In the genomic region with DNA sequence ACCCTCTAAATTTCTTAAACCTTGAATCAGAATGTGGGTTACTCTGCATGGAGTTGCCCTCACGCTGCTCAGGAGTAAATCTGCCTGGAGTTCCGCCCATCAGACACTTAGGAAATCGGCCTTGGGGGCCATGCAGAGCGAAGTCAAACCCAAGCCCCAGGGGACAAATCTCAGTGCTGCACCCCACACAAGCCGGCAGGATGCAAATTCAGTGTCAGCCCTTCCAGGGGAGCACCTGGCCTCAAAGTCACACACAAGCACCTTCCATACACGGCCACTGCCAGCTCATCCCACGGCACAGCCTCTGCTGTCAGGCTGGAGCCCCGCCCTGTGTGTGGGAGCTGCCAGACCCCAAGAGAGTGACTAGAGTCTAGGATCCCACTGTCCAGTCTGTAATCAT, we compare ENCODE assay signal across 19 cellular contexts. TPM values are rescaled to one million over a fixed set of nuclear protein-coding genes. Genes with fewer than 3 reads are reported as not detected.
DNase-seq lines count a peak whose midpoint lies in the region; ATAC-seq and TF ChIP-seq lines count a peak whose summit lies in the region.
"Had no signal": no experiment of that assay in that cellular context is flagged by ENCODE, and none has a peak within 500 bp of the region (broad histone marks: within the 10 kb centered on the region; RNA-seq: fewer than 3 reads in every experiment).

No MANE protein-coding gene starts in this region.

- H3K36me3 Mint-ChIP-seq in H9 (ENCODE audit: insufficient read depth in 1 of 3, low read depth in 3 of 3), result peaks cover 0 to 14% (median 7%) of the 10 kb centered on the region in 3 experiments; a peak in 6 of 7 replicates
- H3K36me3 Mint-ChIP-seq in activated CD4-positive, alpha-beta memory T cell treated with anti-CD3 and anti-CD28 coated beads, Interleukin-2, amount 10 ng/mL, durations not matched to agents 7 days and 5 days (ENCODE audit: low read depth), result no peaks in the 10 kb centered on the region
- H3K36me3 Mint-ChIP-seq: CD4-positive, CD25-positive, alpha-beta regulatory T cell had no signal

- no peak overlapping the region for H3K4me3 Mint-ChIP-seq in H9
- H3K4me3 Mint-ChIP-seq in activated CD4-positive, alpha-beta memory T cell treated with anti-CD3 and anti-CD28 coated beads, Interleukin-2, amount 10 ng/mL, durations not matched to agents 7 days and 5 days, result no peak overlapping the region
- H3K4me3 Mint-ChIP-seq: CD4-positive, CD25-positive, alpha-beta regulatory T cell; HFFc6; IgD-negative memory B cell had no signal

- CTCF ChIA-PET in activated CD4-positive, alpha-beta memory T cell treated with anti-CD3 and anti-CD28 coated beads, Interleukin-2, amount 10 ng/mL, durations not matched to agents 7 days and 5 days (lab: Charles Lee), result no interaction called here

- H4K20me1 ChIP-seq in H9 (ENCODE audit: control insufficient read depth, insufficient read depth, insufficient read length) (no peaks in the 10 kb centered on the region), hepatocyte (ENCODE audit: insufficient read depth, poor library complexity, severe bottlenecking) (no peaks in the 10 kb centered on the region)

- H2BK5ac ChIP-seq in H9 (ENCODE audit: insufficient read length, low read length), result no peak overlapping the region
- no peak overlapping the region for H2BK5ac ChIP-seq in trophoblast cell (ENCODE audit: low read depth, low read length, poor library complexity)

- H4K8ac ChIP-seq in H9 (replicated peaks; ENCODE audit: insufficient read length, low read depth, low read length), result no peak overlapping the region
- no peak overlapping the region for H4K8ac ChIP-seq in trophoblast cell (ENCODE audit: low read depth, low read length)

- no peaks in the 10 kb centered on the region for H3K9me2 ChIP-seq in hepatocyte (replicated peaks; ENCODE audit: insufficient read depth)

- no peak overlapping the region for H4K91ac ChIP-seq in H9 (ENCODE audit: insufficient read length, low read depth, low read length)
- H4K91ac ChIP-seq in trophoblast cell (ENCODE audit: low read depth, low read length), result no peak overlapping the region

- H3T11ph ChIP-seq in H9 (ENCODE audit: low read length), result no peak overlapping the region

- POLR2A ChIA-PET in activated CD4-positive, alpha-beta memory T cell treated with anti-CD3 and anti-CD28 coated beads, Interleukin-2, amount 10 ng/mL, durations not matched to agents 7 days and 5 days (lab: Charles Lee), result no interaction called here

- H3K4me3 ChIP-seq in hepatocyte (no peak overlapping the region), trophoblast cell (ENCODE audit: low read depth, low read length) (no peak overlapping the region), body of pancreas (no peak overlapping the region)
- H3K4me3 ChIP-seq: GM23248 had no signal

- no peak overlapping the region for H2AK5ac ChIP-seq in H9 (ENCODE audit: insufficient read length, low read length)
- no peak overlapping the region for H2AK5ac ChIP-seq in trophoblast cell (ENCODE audit: low read length)

- no peak overlapping the region for H4K5ac ChIP-seq in H9 (ENCODE audit: insufficient read length, low read depth, low read length)

- H3K23ac ChIP-seq in H9 (ENCODE audit: insufficient read length, low read depth, low read length), result no peak overlapping the region
- H3K23ac ChIP-seq in trophoblast cell (ENCODE audit: low read length), result no peak overlapping the region

- H3K9ac ChIP-seq in H9 (ENCODE audit: extremely low read depth, insufficient read length, low read length) (no peak overlapping the region), trophoblast cell (ENCODE audit: low read length) (no peak overlapping the region)
- H3K9ac ChIP-seq: GM23248 had no signal

- no peak overlapping the region for H3K4ac ChIP-seq in H9 (ENCODE audit: low read depth, low read length)
- H3K4ac ChIP-seq in trophoblast cell (ENCODE audit: low read depth, low read length), result no peak overlapping the region

- H3K79me1 ChIP-seq in H9 (ENCODE audit: insufficient read depth, low read depth, low read length, poor library complexity, severe bottlenecking) (no peaks in the 10 kb centered on the region), trophoblast cell (ENCODE audit: low read length) (no peaks in the 10 kb centered on the region)

- H2BK120ac ChIP-seq in H9 (ENCODE audit: low read depth, low read length, poor library complexity, severe bottlenecking), result no peak overlapping the region
- H2BK120ac ChIP-seq in trophoblast cell (ENCODE audit: insufficient read depth, low read length, poor library complexity), result no peak overlapping the region

- no peak overlapping the region for H2BK20ac ChIP-seq in H9 (ENCODE audit: low read depth, low read length, poor library complexity, severe bottlenecking)

- H3K56ac ChIP-seq in H9 (ENCODE audit: insufficient read length, low read depth, low read length), result no peak overlapping the region

- H3K27me3 Mint-ChIP-seq in H9 (ENCODE audit: low read depth), result peaks cover 47% of the 10 kb centered on the region
- H3K27me3 Mint-ChIP-seq in activated CD4-positive, alpha-beta memory T cell treated with anti-CD3 and anti-CD28 coated beads, Interleukin-2, amount 10 ng/mL, durations not matched to agents 7 days and 5 days, result peaks cover 13% of the 10 kb centered on the region

- WGBS in H9 (ENCODE audit: extremely low coverage, insufficient read length, low lambda C conversion rate), result no CpG with 5 or more reads among the region's 8 CpGs
- 83% methylated on average over 8 of the region's 8 CpGs for WGBS in hepatocyte (ENCODE audit: low lambda C conversion rate, missing lambda C conversion rate)
- no CpG with 5 or more reads among the region's 8 CpGs for WGBS in trophoblast cell (ENCODE audit: extremely low coverage, insufficient coverage, insufficient read length)
- WGBS in body of pancreas, 2 donors, result 82 to 92% methylated on average over 5 to 8 of the region's 8 CpGs

- H3K4me1 ChIP-seq in H9 (ENCODE audit: insufficient read depth, low read length), result no peaks in the 10 kb centered on the region
- peaks cover 6% of the 10 kb centered on the region for H3K4me1 ChIP-seq in hepatocyte (ENCODE audit: insufficient read depth)
- no peaks in the 10 kb centered on the region for H3K4me1 ChIP-seq in trophoblast cell (ENCODE audit: control insufficient read depth in 1 of 2, insufficient read depth in 2 of 2, low read length in 2 of 2)
- H3K4me1 ChIP-seq in body of pancreas, result peaks cover 22% of the 10 kb centered on the region
- H3K4me1 ChIP-seq: BE2C had no signal

- no peak for ATAC-seq in GM21529 (IDR thresholded peaks at IDR 0.05; ENCODE audit: unreplicated experiment)
- no peak for ATAC-seq in body of pancreas

- DNase-seq in D341Med (ENCODE audit: low spot score) (peak; percentile 17), H9 (peak; percentile 16), hepatocyte (ENCODE audit: low spot score) (peak; percentile 2), trophoblast cell (no peak), NOMO-1 treated with DMSO at 0.1 percent for 48 hours (lab: John Stamatoyannopoulos, UW; ENCODE audit: unreplicated experiment) (no peak), body of pancreas (no peak)
- DNase-seq in activated CD4-positive, alpha-beta memory T cell treated with anti-CD3 and anti-CD28 coated beads, Interleukin-2, amount 10 ng/mL, durations not matched to agents 7 days and 5 days, result no peak
- DNase-seq: ACHN; BE2C; C1 segment of cervical spinal cord; CD4-positive, CD25-positive, alpha-beta regulatory T cell; CD8-positive, alpha-beta memory T cell; COR-L47; GM23248; HCEC 1CT; HFFc6 had no signal

- no peak overlapping the region for H2AFZ ChIP-seq in H9 (ENCODE audit: low read length)
- no peak overlapping the region for H2AFZ ChIP-seq in hepatocyte
- H2AFZ ChIP-seq in trophoblast cell (ENCODE audit: insufficient read depth, low read length, poor library complexity), result no peak overlapping the region
- H2AFZ ChIP-seq: GM23248 had no signal

- H3K14ac ChIP-seq in H9 (ENCODE audit: insufficient read depth, low read length), result peak overlapping the region; percentile 72; the same call in 1 of the 2 replicates
- H3K14ac ChIP-seq in trophoblast cell (ENCODE audit: low read length), result no peak overlapping the region

- H4K12ac ChIP-seq in trophoblast cell (ENCODE audit: low read depth, low read length), result peak overlapping the region; percentile 28

- no peak for TF ChIP-seq POLR2A in body of pancreas (IDR thresholded peaks at IDR 0.05)

- TF ChIP-seq CTCF in H9 (conservative IDR thresholded peaks at IDR 0.05) (no peak), hepatocyte (IDR thresholded peaks at IDR 0.05; ENCODE audit: poor library complexity) (no peak), body of pancreas (IDR thresholded peaks at IDR 0.05) (no peak)

- H3K27me3 ChIP-seq in H9 (ENCODE audit: insufficient read depth, low read length), result no peaks in the 10 kb centered on the region
- H3K27me3 ChIP-seq in hepatocyte, result no peaks in the 10 kb centered on the region
- H3K27me3 ChIP-seq in trophoblast cell (ENCODE audit: insufficient read depth, low read length), result no peaks in the 10 kb centered on the region
- no peaks in the 10 kb centered on the region for H3K27me3 ChIP-seq in body of pancreas

- H3K4me1 Mint-ChIP-seq in H9, result peaks cover 3 to 4% of the 10 kb centered on the region in 2 experiments; a peak in 2 of 4 replicates
- no peaks in the 10 kb centered on the region for H3K4me1 Mint-ChIP-seq in activated CD4-positive, alpha-beta memory T cell treated with anti-CD3 and anti-CD28 coated beads, Interleukin-2, amount 10 ng/mL, durations not matched to agents 7 days and 5 days
- H3K4me1 Mint-ChIP-seq: CD4-positive, CD25-positive, alpha-beta regulatory T cell had no signal

- peaks cover 20 to 23% of the 10 kb centered on the region in 2 experiments for H3K9me3 Mint-ChIP-seq in H9
- H3K9me3 Mint-ChIP-seq in activated CD4-positive, alpha-beta memory T cell treated with anti-CD3 and anti-CD28 coated beads, Interleukin-2, amount 10 ng/mL, durations not matched to agents 7 days and 5 days, result peaks cover 15% of the 10 kb centered on the region

- intact Hi-C loops in body of pancreas (cut with DNase I), result no loop called here

- no peaks in the 10 kb centered on the region for H3K23me2 ChIP-seq in H9 (ENCODE audit: insufficient read length, low read depth, low read length, poor library complexity, severe bottlenecking)

- H2BK12ac ChIP-seq in H9 (ENCODE audit: insufficient read length, low read depth, low read length), result no peak overlapping the region
- no peak overlapping the region for H2BK12ac ChIP-seq in trophoblast cell (ENCODE audit: low read length)

- H3K27ac Mint-ChIP-seq in H9, result no peak overlapping the region
- H3K27ac Mint-ChIP-seq in activated CD4-positive, alpha-beta memory T cell treated with anti-CD3 and anti-CD28 coated beads, Interleukin-2, amount 10 ng/mL, durations not matched to agents 7 days and 5 days, result no peak overlapping the region
- H3K27ac Mint-ChIP-seq: CD4-positive, CD25-positive, alpha-beta regulatory T cell; HFFc6; IgD-negative memory B cell had no signal

- no peaks in the 10 kb centered on the region for H3K36me3 ChIP-seq in hepatocyte (replicated peaks; ENCODE audit: insufficient read depth, low read depth)
- H3K36me3 ChIP-seq in trophoblast cell (ENCODE audit: control insufficient read depth in 1 of 2, insufficient read depth in 2 of 2, low read length in 2 of 2), result no peaks in the 10 kb centered on the region
- no peaks in the 10 kb centered on the region for H3K36me3 ChIP-seq in body of pancreas (replicated peaks in 1 of 2; ENCODE audit: insufficient read depth in 1 of 2, low read depth in 2 of 2)
- H3K36me3 ChIP-seq: BE2C had no signal

- H3K18ac ChIP-seq in H9 (ENCODE audit: insufficient read length, low read depth, low read length) (no peak overlapping the region), trophoblast cell (ENCODE audit: low read length) (no peak overlapping the region)

- no peak overlapping the region for H2BK15ac ChIP-seq in H9 (ENCODE audit: low read depth, low read length)

- H3K79me2 ChIP-seq in H9 (ENCODE audit: insufficient read depth, low read length) (no peaks in the 10 kb centered on the region), hepatocyte (no peaks in the 10 kb centered on the region), trophoblast cell (ENCODE audit: control insufficient read depth, insufficient read depth, low read length, poor library complexity) (no peaks in the 10 kb centered on the region)

- H3K9me3 ChIP-seq in H9 (ENCODE audit: control insufficient read depth, low read depth, low read length), result no peaks in the 10 kb centered on the region
- H3K9me3 ChIP-seq in hepatocyte (ENCODE audit: low read depth), result no peaks in the 10 kb centered on the region
- peaks cover 17% of the 10 kb centered on the region for H3K9me3 ChIP-seq in trophoblast cell (ENCODE audit: insufficient read depth, low read depth, low read length)
- peaks cover 0 to 5% (median 0%) of the 10 kb centered on the region in 3 donors for H3K9me3 ChIP-seq in body of pancreas
- H3K9me3 ChIP-seq: BE2C had no signal

- H3K27ac ChIP-seq in H9 (ENCODE audit: insufficient read length, low read depth, low read length) (no peak overlapping the region), hepatocyte (no peak overlapping the region), trophoblast cell (ENCODE audit: low read depth, low read length) (no peak overlapping the region), body of pancreas (no peak overlapping the region)
- H3K27ac ChIP-seq: GM23248 had no signal

- H3K4me2 ChIP-seq in H9 (ENCODE audit: insufficient read depth, insufficient read length, low read length), result no peak overlapping the region
- no peak overlapping the region for H3K4me2 ChIP-seq in hepatocyte
- H3K4me2 ChIP-seq in trophoblast cell (ENCODE audit: low read length), result no peak overlapping the region

RNA-seq across cellular contexts. Expression of a gene that starts 27.4 kb away (rescaled TPM):
- total RNA-seq in H9 (2021), result 3.0 and 3.3 TPM in 2 replicates
- total RNA-seq in hepatocyte, result 3.0 and 10.4 TPM in 2 replicates
- polyA plus RNA-seq in hepatocyte, result 8.4 and 12.0 TPM in 2 replicates
- 0.48 and 0.62 TPM in 2 replicates for polyA plus RNA-seq in trophoblast cell (2013)
- total RNA-seq in activated CD4-positive, alpha-beta memory T cell treated with anti-CD3 and anti-CD28 coated beads, Interleukin-2, amount 10 ng/mL, durations not matched to agents 7 days and 5 days, result 1 to 10 TPM in 1 of 2 experiments, under 1 TPM in 1; 0.88 to 1.0 TPM
- total RNA-seq in body of pancreas, result 10 to 100 TPM in 1 of 2 donors, 1 to 10 TPM in 1; 8.2 to 20.5 TPM
- total RNA-seq: H4, HFFc6 had no signal

Comparison
In these comparisons a context has a peak if more than half of its experiments do, and no peak if none do; other contexts are left out.
1. DNase-seq: peak in D341Med (single experiment), H9 (single experiment) and hepatocyte (single experiment); none in trophoblast cell (0 of 2), NOMO-1 treated with DMSO at 0.1 percent for 48 hours (single experiment), activated CD4-positive, alpha-beta memory T cell treated with anti-CD3 and anti-CD28 coated beads, Interleukin-2, amount 10 ng/mL, durations not matched to agents 7 days and 5 days (single experiment) and body of pancreas (0 of 4).